In the genomic region with DNA sequence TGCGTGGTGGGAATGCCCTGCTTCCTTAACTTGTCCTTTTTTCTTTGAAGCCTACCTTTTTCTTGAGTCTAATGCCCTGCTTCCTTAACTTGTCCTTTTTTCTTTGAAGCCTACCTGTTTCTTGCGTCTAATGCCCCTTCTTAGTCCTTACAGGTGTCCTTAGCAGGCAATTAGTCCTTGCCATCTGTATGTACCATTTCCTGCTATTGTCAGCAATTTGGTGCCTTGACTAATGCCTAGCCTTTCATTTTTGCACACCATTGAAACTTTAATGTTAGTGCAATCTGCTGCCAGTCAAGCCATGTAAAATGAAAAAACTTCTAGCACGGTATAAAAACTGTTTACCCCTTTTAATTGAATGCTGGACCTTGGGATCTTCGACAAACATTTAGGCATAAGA, we compare ENCODE assay signal across 1 cellular context.
A peak's percentile ranks its signal among the peaks of the same experiment; 100 is the strongest.
TF ChIP-seq lines count a peak whose summit lies in the region.

No MANE protein-coding gene starts in this region.

TF ChIP-seq in HepG2, 621 proteins besides CTCF, POLR2A, EP300 and RAD21:
- TF ChIP-seq MAFF (IDR thresholded peaks at IDR 0.05; ENCODE audit: low read depth, low read length): peak; percentile 89
- no peak for TF ChIP-seq SPEN (CRISPR knock-in tag; IDR thresholded peaks at IDR 0.05; ENCODE audit: low read depth)
- TF ChIP-seq MAFK (conservative IDR thresholded peaks at IDR 0.05 in 1 of 2, IDR thresholded peaks at IDR 0.05 in 1 of 2; ENCODE audit: low read length in 2 of 2): peak; percentile 90 to 92
